9 cellular contexts compared by ENCODE assay signal in genomic region chrX:104913348-104913747, GRCh38.
DNase-seq lines count a peak whose midpoint lies in the region; ATAC-seq and TF ChIP-seq lines count a peak whose summit lies in the region.
"Had no signal": no experiment of that assay in that cellular context is flagged by ENCODE, and none has a peak within 500 bp of the region (broad histone marks: within the 10 kb centered on the region; RNA-seq: fewer than 3 reads in every experiment).

No MANE protein-coding gene starts in this region.

- H3K9me3 ChIP-seq in trophoblast cell (ENCODE audit: insufficient read depth, low read depth, low read length) = no peaks in the 10 kb centered on the region

- no peaks in the 10 kb centered on the region for H3K27me3 ChIP-seq in trophoblast cell (ENCODE audit: insufficient read depth, low read length)

- no peak overlapping the region for H3K14ac ChIP-seq in trophoblast cell (ENCODE audit: low read length)

- peak; percentile 83 for DNase-seq in NCI-H82 treated with DMSO at 0.1 percent for 48 hours (lab: John Stamatoyannopoulos, UW; ENCODE audit: unreplicated experiment)
- no peak for DNase-seq in endothelial cell (ENCODE audit: low spot score)
- peak; percentile 0 to 39 for DNase-seq in trophoblast cell
- no peak for DNase-seq in cerebellar nuclear complex (lab: John Stamatoyannopoulos, UW)
- no peak for DNase-seq in immature natural killer cell
- no peak for DNase-seq in EL
- DNase-seq in NCI-H2081 treated with DMSO at 0.1 percent for 48 hours (lab: John Stamatoyannopoulos, UW) = no peak
- DNase-seq: amygdala had no signal

- no peak overlapping the region for H4K8ac ChIP-seq in trophoblast cell (ENCODE audit: low read depth, low read length)

- no peak overlapping the region for H3K4me2 ChIP-seq in trophoblast cell (ENCODE audit: low read length)

- H3K9ac ChIP-seq in trophoblast cell (ENCODE audit: low read length) = no peak overlapping the region

- no peaks in the 10 kb centered on the region for H3K79me2 ChIP-seq in trophoblast cell (ENCODE audit: control insufficient read depth, insufficient read depth, low read length, poor library complexity)

- no peak overlapping the region for H4K91ac ChIP-seq in trophoblast cell (ENCODE audit: low read depth, low read length)

- no peaks in the 10 kb centered on the region for H3K27me3 Mint-ChIP-seq in endothelial cell (ENCODE audit: unreplicated experiment)
- H3K27me3 Mint-ChIP-seq in immature natural killer cell (ENCODE audit: low read depth in 3 of 3) = peaks cover 0 to 9% (median 2%) of the 10 kb centered on the region in 3 donors

- no peak overlapping the region for H2BK120ac ChIP-seq in trophoblast cell (ENCODE audit: insufficient read depth, low read length, poor library complexity)

- H2AK5ac ChIP-seq in trophoblast cell (ENCODE audit: low read length) = no peak overlapping the region

- H4K12ac ChIP-seq in trophoblast cell (ENCODE audit: low read depth, low read length) = no peak overlapping the region

- peak; percentile 32 for ATAC-seq in GM19468 (IDR thresholded peaks at IDR 0.05; ENCODE audit: extremely low read depth, unreplicated experiment)

- H3K27ac ChIP-seq in trophoblast cell (ENCODE audit: low read depth, low read length) = no peak overlapping the region

- peak; percentile 35 for TF ChIP-seq CTCF in endothelial cell (IDR thresholded peaks at IDR 0.05; ENCODE audit: unreplicated experiment)

- no peak overlapping the region for H3K27ac Mint-ChIP-seq in endothelial cell (ENCODE audit: unreplicated experiment)
- H3K27ac Mint-ChIP-seq in immature natural killer cell = no peak overlapping the region

- no peaks in the 10 kb centered on the region for H3K36me3 Mint-ChIP-seq in endothelial cell (ENCODE audit: low read depth, unreplicated experiment)
- no peaks in the 10 kb centered on the region for H3K36me3 Mint-ChIP-seq in immature natural killer cell

- no peaks in the 10 kb centered on the region for H3K79me1 ChIP-seq in trophoblast cell (ENCODE audit: low read length)

- no peak overlapping the region for H3K4ac ChIP-seq in trophoblast cell (ENCODE audit: low read depth, low read length)

- H3K4me3 ChIP-seq in trophoblast cell (ENCODE audit: low read depth, low read length) = no peak overlapping the region

- H3K4me1 Mint-ChIP-seq in endothelial cell (ENCODE audit: unreplicated experiment) = peaks cover 4% of the 10 kb centered on the region
- no peaks in the 10 kb centered on the region for H3K4me1 Mint-ChIP-seq in immature natural killer cell

- peaks cover 5% of the 10 kb centered on the region for H3K9me3 Mint-ChIP-seq in endothelial cell (ENCODE audit: unreplicated experiment)
- H3K9me3 Mint-ChIP-seq in immature natural killer cell = no peaks in the 10 kb centered on the region

- H3K18ac ChIP-seq in trophoblast cell (ENCODE audit: low read length) = no peak overlapping the region

- no peak overlapping the region for H3K23ac ChIP-seq in trophoblast cell (ENCODE audit: low read length)

- H3K36me3 ChIP-seq in trophoblast cell (ENCODE audit: control insufficient read depth in 1 of 2, insufficient read depth in 2 of 2, low read length in 2 of 2) = no peaks in the 10 kb centered on the region

- H3K4me3 Mint-ChIP-seq in endothelial cell (ENCODE audit: unreplicated experiment) (no peak overlapping the region), immature natural killer cell (no peak overlapping the region)

- H3K4me1 ChIP-seq in trophoblast cell (ENCODE audit: control insufficient read depth in 1 of 2, insufficient read depth in 2 of 2, low read length in 2 of 2) = no peaks in the 10 kb centered on the region

- H2BK5ac ChIP-seq in trophoblast cell (ENCODE audit: low read depth, low read length, poor library complexity) = no peak overlapping the region

- H2AFZ ChIP-seq in trophoblast cell (ENCODE audit: insufficient read depth, low read length, poor library complexity) = no peak overlapping the region

- no peak overlapping the region for H2BK12ac ChIP-seq in trophoblast cell (ENCODE audit: low read length)

Comparison
In these comparisons a context has a peak if more than half of its experiments do, and no peak if none do; other contexts are left out.
1. DNase-seq: peak in NCI-H82 treated with DMSO at 0.1 percent for 48 hours (single experiment) and trophoblast cell (2 of 2); none in endothelial cell (single experiment), cerebellar nuclear complex (0 of 2), immature natural killer cell (0 of 3), EL (single experiment) and NCI-H2081 treated with DMSO at 0.1 percent for 48 hours (single experiment).